1 cellular context compared by ENCODE assay signal in the genomic region with DNA sequence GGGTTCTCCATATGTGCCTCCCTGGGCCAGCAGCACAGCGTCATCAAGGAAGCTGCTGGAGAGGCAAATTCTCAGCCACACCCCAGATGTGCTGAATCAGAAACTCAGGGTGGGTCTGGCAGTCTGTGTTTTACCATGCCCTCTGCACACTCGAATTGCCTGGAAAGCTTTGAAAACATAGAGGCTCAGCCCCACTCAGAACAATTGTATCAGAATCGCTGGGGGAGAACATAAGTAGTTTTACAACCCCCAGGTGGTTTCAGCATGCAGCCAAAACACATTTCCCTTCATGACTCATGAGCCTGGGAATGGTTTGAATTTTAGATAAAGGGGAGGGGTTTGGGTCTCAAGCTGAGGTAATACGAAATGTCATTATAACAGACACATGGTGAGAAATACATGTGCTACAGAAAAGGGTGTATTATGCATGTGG.
TF ChIP-seq lines count a peak whose summit lies in the region.

No MANE protein-coding gene starts in this region.

TF ChIP-seq in HEK293, 187 proteins besides CTCF, POLR2A, EP300 and RAD21 (continued from another document):
- TF ChIP-seq REST (tag by site-specific recombination; IDR thresholded peaks at IDR 0.05) (no peak), ZNF302 (tag by site-specific recombination; IDR thresholded peaks at IDR 0.05; ENCODE audit: low read depth) (no peak), SP7 (tag by site-specific recombination; IDR thresholded peaks at IDR 0.05) (peak; percentile 68), KLF1 (tag by site-specific recombination; IDR thresholded peaks at IDR 0.05) (peak; percentile 61), ZNF623 (tag by site-specific recombination; IDR thresholded peaks at IDR 0.05) (no peak), HOXD13 (CRISPR knock-in tag; IDR thresholded peaks at IDR 0.05; ENCODE audit: borderline replicate concordance) (no peak; the same call in 1 of the 2 replicates), ZNF221 (tag by site-specific recombination; IDR thresholded peaks at IDR 0.05; ENCODE audit: borderline replicate concordance) (no peak), ZNF366 (tag by site-specific recombination; conservative IDR thresholded peaks at IDR 0.05) (peak; percentile 71; the same call in 1 of the 2 replicates), ZNF610 (tag by site-specific recombination; IDR thresholded peaks at IDR 0.05; ENCODE audit: borderline replicate concordance) (no peak), ZNF521 (tag by site-specific recombination; IDR thresholded peaks at IDR 0.05) (no peak)
- TF ChIP-seq, protein P1, sequence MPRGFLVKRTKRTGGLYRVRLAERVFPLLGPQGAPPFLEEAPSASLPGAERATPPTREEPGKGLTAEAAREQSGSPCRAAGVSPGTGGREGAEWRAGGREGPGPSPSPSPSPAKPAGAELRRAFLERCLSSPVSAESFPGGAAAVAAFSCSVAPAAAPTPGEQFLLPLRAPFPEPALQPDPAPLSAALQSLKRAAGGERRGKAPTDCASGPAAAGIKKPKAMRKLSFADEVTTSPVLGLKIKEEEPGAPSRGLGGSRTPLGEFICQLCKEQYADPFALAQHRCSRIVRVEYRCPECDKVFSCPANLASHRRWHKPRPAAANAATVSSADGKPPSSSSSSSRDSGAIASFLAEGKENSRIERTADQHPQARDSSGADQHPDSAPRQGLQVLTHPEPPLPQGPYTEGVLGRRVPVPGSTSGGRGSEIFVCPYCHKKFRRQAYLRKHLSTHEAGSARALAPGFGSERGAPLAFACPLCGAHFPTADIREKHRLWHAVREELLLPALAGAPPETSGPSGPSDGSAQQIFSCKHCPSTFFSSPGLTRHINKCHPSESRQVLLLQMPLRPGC (tag by site-specific recombination; IDR thresholded peaks at IDR 0.05), result peak; percentile 45; the same call in 1 of the 2 replicates
- TF ChIP-seq, protein P2, sequence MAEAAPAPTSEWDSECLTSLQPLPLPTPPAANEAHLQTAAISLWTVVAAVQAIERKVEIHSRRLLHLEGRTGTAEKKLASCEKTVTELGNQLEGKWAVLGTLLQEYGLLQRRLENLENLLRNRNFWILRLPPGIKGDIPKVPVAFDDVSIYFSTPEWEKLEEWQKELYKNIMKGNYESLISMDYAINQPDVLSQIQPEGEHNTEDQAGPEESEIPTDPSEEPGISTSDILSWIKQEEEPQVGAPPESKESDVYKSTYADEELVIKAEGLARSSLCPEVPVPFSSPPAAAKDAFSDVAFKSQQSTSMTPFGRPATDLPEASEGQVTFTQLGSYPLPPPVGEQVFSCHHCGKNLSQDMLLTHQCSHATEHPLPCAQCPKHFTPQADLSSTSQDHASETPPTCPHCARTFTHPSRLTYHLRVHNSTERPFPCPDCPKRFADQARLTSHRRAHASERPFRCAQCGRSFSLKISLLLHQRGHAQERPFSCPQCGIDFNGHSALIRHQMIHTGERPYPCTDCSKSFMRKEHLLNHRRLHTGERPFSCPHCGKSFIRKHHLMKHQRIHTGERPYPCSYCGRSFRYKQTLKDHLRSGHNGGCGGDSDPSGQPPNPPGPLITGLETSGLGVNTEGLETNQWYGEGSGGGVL (tag by site-specific recombination; IDR thresholded peaks at IDR 0.05), result peak; percentile 69
- TF ChIP-seq, protein P3, sequence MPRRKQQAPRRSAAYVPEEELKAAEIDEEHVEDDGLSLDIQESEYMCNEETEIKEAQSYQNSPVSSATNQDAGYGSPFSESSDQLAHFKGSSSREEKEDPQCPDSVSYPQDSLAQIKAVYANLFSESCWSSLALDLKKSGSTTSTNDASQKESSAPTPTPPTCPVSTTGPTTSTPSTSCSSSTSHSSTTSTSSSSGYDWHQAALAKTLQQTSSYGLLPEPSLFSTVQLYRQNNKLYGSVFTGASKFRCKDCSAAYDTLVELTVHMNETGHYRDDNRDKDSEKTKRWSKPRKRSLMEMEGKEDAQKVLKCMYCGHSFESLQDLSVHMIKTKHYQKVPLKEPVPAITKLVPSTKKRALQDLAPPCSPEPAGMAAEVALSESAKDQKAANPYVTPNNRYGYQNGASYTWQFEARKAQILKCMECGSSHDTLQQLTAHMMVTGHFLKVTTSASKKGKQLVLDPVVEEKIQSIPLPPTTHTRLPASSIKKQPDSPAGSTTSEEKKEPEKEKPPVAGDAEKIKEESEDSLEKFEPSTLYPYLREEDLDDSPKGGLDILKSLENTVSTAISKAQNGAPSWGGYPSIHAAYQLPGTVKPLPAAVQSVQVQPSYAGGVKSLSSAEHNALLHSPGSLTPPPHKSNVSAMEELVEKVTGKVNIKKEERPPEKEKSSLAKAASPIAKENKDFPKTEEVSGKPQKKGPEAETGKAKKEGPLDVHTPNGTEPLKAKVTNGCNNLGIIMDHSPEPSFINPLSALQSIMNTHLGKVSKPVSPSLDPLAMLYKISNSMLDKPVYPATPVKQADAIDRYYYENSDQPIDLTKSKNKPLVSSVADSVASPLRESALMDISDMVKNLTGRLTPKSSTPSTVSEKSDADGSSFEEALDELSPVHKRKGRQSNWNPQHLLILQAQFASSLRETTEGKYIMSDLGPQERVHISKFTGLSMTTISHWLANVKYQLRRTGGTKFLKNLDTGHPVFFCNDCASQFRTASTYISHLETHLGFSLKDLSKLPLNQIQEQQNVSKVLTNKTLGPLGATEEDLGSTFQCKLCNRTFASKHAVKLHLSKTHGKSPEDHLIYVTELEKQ (tag by site-specific recombination; IDR thresholded peaks at IDR 0.05; ENCODE audit: borderline replicate concordance), result peak; percentile 56; the same call in 1 of the 2 replicates
